ENCODE assay signal across 1 cellular context in genomic region chr22:42805016-42805997, GRCh38.
A peak's percentile ranks its signal among the peaks of the same experiment; 100 is the strongest.
TF ChIP-seq lines count a peak whose summit lies in the region.

No MANE protein-coding gene starts in this region.

TF ChIP-seq in HepG2, 621 proteins besides CTCF, POLR2A, EP300 and RAD21 (continued from another document and continues in another):
- TF ChIP-seq, protein P1, sequence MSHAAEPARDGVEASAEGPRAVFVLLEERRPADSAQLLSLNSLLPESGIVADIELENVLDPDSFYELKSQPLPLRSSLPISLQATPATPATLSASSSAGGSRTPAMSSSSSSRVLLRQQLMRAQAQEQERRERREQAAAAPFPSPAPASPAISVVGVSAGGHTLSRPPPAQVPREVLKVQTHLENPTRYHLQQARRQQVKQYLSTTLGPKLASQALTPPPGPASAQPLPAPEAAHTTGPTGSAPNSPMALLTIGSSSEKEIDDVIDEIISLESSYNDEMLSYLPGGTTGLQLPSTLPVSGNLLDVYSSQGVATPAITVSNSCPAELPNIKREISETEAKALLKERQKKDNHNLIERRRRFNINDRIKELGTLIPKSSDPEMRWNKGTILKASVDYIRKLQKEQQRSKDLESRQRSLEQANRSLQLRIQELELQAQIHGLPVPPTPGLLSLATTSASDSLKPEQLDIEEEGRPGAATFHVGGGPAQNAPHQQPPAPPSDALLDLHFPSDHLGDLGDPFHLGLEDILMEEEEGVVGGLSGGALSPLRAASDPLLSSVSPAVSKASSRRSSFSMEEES (CRISPR knock-in tag; IDR thresholded peaks at IDR 0.05): peak; percentile 82; the same call in 1 of the 2 replicates
- TF ChIP-seq ERF (CRISPR knock-in tag; IDR thresholded peaks at IDR 0.05) (peak; percentile 35; the same call in 1 of the 2 replicates), ZNF354B (CRISPR knock-in tag; IDR thresholded peaks at IDR 0.05) (no peak), GATAD1 (CRISPR knock-in tag; IDR thresholded peaks at IDR 0.05) (no peak), SRSF9 (IDR thresholded peaks at IDR 0.05; ENCODE audit: borderline replicate concordance, insufficient read depth, low read depth, low read length, poor library complexity, severe bottlenecking) (no peak), ZNF777 (CRISPR knock-in tag; IDR thresholded peaks at IDR 0.05) (no peak), ZNF484 (CRISPR knock-in tag; IDR thresholded peaks at IDR 0.05; ENCODE audit: borderline replicate concordance, low read depth) (no peak), NFKBIZ (CRISPR knock-in tag; IDR thresholded peaks at IDR 0.05) (peak; percentile 64; the same call in 1 of the 2 replicates), NCOA5 (CRISPR knock-in tag; IDR thresholded peaks at IDR 0.05) (no peak), NR1H2 (CRISPR knock-in tag; IDR thresholded peaks at IDR 0.05; ENCODE audit: borderline replicate concordance, low read depth) (no peak), CREB1 (IDR thresholded peaks at IDR 0.05) (no peak), CREB1 (CRISPR knock-in tag; IDR thresholded peaks at IDR 0.05) (peak; percentile 56; the same call in 1 of the 2 replicates), ZNF609 (CRISPR knock-in tag; IDR thresholded peaks at IDR 0.05; ENCODE audit: borderline replicate concordance) (peak; percentile 82; the same call in 1 of the 2 replicates), ZNF160 (CRISPR knock-in tag; IDR thresholded peaks at IDR 0.05) (no peak), ZNF598 (CRISPR knock-in tag; IDR thresholded peaks at IDR 0.05; ENCODE audit: borderline replicate concordance) (no peak; the same call in 1 of the 2 replicates), ATF5 (CRISPR knock-in tag; IDR thresholded peaks at IDR 0.05; ENCODE audit: low read depth) (no peak), KLF13 (CRISPR knock-in tag; IDR thresholded peaks at IDR 0.05) (no peak), ZNF749 (CRISPR knock-in tag; IDR thresholded peaks at IDR 0.05; ENCODE audit: borderline replicate concordance) (no peak), ZFP36 (IDR thresholded peaks at IDR 0.05; ENCODE audit: borderline replicate concordance, low read depth, low read length, partially characterized antibody) (no peak), ZBTB34 (CRISPR knock-in tag; IDR thresholded peaks at IDR 0.05) (peak; percentile 66; the same call in 1 of the 2 replicates), SP140L (CRISPR knock-in tag; IDR thresholded peaks at IDR 0.05; ENCODE audit: borderline replicate concordance) (no peak), DR1 (CRISPR knock-in tag; IDR thresholded peaks at IDR 0.05) (no peak), TAF1 (CRISPR knock-in tag; IDR thresholded peaks at IDR 0.05) (no peak), ZNF382 (CRISPR knock-in tag; IDR thresholded peaks at IDR 0.05; ENCODE audit: borderline replicate concordance) (no peak), ZFP36L2 (CRISPR knock-in tag; IDR thresholded peaks at IDR 0.05) (no peak), RELA (CRISPR knock-in tag; IDR thresholded peaks at IDR 0.05) (no peak), TCF12 (IDR thresholded peaks at IDR 0.05) (no peak), TCF12 (CRISPR knock-in tag; IDR thresholded peaks at IDR 0.05) (no peak)
- TF ChIP-seq, protein P2, sequence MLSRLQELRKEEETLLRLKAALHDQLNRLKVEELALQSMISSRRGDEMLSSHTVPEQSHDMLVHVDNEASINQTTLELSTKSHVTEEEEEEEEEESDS (CRISPR knock-in tag; IDR thresholded peaks at IDR 0.05; ENCODE audit: borderline replicate concordance): no peak
- TF ChIP-seq, protein P3, sequence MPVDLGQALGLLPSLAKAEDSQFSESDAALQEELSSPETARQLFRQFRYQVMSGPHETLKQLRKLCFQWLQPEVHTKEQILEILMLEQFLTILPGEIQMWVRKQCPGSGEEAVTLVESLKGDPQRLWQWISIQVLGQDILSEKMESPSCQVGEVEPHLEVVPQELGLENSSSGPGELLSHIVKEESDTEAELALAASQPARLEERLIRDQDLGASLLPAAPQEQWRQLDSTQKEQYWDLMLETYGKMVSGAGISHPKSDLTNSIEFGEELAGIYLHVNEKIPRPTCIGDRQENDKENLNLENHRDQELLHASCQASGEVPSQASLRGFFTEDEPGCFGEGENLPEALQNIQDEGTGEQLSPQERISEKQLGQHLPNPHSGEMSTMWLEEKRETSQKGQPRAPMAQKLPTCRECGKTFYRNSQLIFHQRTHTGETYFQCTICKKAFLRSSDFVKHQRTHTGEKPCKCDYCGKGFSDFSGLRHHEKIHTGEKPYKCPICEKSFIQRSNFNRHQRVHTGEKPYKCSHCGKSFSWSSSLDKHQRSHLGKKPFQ (CRISPR knock-in tag; IDR thresholded peaks at IDR 0.05; ENCODE audit: insufficient replicate concordance): no peak
- TF ChIP-seq, protein P4, sequence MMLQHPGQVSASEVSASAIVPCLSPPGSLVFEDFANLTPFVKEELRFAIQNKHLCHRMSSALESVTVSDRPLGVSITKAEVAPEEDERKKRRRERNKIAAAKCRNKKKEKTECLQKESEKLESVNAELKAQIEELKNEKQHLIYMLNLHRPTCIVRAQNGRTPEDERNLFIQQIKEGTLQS (CRISPR knock-in tag; IDR thresholded peaks at IDR 0.05): no peak
- TF ChIP-seq, protein P5, sequence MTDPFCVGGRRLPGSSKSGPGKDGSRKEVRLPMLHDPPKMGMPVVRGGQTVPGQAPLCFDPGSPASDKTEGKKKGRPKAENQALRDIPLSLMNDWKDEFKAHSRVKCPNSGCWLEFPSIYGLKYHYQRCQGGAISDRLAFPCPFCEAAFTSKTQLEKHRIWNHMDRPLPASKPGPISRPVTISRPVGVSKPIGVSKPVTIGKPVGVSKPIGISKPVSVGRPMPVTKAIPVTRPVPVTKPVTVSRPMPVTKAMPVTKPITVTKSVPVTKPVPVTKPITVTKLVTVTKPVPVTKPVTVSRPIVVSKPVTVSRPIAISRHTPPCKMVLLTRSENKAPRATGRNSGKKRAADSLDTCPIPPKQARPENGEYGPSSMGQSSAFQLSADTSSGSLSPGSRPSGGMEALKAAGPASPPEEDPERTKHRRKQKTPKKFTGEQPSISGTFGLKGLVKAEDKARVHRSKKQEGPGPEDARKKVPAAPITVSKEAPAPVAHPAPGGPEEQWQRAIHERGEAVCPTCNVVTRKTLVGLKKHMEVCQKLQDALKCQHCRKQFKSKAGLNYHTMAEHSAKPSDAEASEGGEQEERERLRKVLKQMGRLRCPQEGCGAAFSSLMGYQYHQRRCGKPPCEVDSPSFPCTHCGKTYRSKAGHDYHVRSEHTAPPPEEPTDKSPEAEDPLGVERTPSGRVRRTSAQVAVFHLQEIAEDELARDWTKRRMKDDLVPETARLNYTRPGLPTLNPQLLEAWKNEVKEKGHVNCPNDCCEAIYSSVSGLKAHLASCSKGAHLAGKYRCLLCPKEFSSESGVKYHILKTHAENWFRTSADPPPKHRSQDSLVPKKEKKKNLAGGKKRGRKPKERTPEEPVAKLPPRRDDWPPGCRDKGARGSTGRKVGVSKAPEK (CRISPR knock-in tag; IDR thresholded peaks at IDR 0.05; ENCODE audit: borderline replicate concordance): peak; percentile 93; the same call in 1 of the 2 replicates
- TF ChIP-seq, protein P6, sequence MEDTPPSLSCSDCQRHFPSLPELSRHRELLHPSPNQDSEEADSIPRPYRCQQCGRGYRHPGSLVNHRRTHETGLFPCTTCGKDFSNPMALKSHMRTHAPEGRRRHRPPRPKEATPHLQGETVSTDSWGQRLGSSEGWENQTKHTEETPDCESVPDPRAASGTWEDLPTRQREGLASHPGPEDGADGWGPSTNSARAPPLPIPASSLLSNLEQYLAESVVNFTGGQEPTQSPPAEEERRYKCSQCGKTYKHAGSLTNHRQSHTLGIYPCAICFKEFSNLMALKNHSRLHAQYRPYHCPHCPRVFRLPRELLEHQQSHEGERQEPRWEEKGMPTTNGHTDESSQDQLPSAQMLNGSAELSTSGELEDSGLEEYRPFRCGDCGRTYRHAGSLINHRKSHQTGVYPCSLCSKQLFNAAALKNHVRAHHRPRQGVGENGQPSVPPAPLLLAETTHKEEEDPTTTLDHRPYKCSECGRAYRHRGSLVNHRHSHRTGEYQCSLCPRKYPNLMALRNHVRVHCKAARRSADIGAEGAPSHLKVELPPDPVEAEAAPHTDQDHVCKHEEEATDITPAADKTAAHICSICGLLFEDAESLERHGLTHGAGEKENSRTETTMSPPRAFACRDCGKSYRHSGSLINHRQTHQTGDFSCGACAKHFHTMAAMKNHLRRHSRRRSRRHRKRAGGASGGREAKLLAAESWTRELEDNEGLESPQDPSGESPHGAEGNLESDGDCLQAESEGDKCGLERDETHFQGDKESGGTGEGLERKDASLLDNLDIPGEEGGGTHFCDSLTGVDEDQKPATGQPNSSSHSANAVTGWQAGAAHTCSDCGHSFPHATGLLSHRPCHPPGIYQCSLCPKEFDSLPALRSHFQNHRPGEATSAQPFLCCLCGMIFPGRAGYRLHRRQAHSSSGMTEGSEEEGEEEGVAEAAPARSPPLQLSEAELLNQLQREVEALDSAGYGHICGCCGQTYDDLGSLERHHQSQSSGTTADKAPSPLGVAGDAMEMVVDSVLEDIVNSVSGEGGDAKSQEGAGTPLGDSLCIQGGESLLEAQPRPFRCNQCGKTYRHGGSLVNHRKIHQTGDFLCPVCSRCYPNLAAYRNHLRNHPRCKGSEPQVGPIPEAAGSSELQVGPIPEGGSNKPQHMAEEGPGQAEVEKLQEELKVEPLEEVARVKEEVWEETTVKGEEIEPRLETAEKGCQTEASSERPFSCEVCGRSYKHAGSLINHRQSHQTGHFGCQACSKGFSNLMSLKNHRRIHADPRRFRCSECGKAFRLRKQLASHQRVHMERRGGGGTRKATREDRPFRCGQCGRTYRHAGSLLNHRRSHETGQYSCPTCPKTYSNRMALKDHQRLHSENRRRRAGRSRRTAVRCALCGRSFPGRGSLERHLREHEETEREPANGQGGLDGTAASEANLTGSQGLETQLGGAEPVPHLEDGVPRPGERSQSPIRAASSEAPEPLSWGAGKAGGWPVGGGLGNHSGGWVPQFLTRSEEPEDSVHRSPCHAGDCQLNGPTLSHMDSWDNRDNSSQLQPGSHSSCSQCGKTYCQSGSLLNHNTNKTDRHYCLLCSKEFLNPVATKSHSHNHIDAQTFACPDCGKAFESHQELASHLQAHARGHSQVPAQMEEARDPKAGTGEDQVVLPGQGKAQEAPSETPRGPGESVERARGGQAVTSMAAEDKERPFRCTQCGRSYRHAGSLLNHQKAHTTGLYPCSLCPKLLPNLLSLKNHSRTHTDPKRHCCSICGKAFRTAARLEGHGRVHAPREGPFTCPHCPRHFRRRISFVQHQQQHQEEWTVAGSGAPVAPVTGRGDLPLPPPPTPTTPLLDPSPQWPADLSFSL (CRISPR knock-in tag; IDR thresholded peaks at IDR 0.05): no peak
- TF ChIP-seq, protein P7, sequence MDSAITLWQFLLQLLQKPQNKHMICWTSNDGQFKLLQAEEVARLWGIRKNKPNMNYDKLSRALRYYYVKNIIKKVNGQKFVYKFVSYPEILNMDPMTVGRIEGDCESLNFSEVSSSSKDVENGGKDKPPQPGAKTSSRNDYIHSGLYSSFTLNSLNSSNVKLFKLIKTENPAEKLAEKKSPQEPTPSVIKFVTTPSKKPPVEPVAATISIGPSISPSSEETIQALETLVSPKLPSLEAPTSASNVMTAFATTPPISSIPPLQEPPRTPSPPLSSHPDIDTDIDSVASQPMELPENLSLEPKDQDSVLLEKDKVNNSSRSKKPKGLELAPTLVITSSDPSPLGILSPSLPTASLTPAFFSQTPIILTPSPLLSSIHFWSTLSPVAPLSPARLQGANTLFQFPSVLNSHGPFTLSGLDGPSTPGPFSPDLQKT (CRISPR knock-in tag; IDR thresholded peaks at IDR 0.05; ENCODE audit: borderline replicate concordance): no peak
- TF ChIP-seq, protein P8, sequence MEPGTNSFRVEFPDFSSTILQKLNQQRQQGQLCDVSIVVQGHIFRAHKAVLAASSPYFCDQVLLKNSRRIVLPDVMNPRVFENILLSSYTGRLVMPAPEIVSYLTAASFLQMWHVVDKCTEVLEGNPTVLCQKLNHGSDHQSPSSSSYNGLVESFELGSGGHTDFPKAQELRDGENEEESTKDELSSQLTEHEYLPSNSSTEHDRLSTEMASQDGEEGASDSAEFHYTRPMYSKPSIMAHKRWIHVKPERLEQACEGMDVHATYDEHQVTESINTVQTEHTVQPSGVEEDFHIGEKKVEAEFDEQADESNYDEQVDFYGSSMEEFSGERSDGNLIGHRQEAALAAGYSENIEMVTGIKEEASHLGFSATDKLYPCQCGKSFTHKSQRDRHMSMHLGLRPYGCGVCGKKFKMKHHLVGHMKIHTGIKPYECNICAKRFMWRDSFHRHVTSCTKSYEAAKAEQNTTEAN (CRISPR knock-in tag; conservative IDR thresholded peaks at IDR 0.05): peak; percentile 53; the same call in 1 of the 2 replicates
